1 cellular context compared by ENCODE assay signal in the genomic region with DNA sequence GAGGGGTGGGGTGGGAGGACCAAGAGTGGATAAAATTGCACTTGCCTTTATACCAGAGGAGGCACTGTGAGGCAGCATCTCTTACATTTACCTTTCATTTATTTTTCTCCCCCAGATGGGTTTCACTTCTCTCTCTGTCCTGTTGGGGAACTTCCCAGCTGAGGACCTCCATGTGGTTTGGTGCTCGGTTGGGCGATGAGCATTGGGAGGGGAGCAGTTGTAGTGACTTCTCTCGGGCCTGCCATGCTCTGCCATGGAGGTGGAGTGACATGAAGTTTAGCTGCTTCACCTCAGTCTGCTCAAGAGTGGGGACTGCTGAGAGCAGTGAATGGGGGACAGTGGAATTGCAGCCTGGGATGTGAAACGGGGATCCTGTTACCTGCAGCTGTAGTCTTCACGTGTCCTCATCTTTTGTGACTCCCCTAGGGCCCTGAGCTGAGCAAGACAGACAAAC.
TF ChIP-seq lines count a peak whose summit lies in the region.

No MANE protein-coding gene starts in this region.

TF ChIP-seq in GM12878, 131 proteins besides CTCF, POLR2A, EP300 and RAD21 (continues in another document):
- TF ChIP-seq MEF2B (IDR thresholded peaks at IDR 0.05; ENCODE audit: partially characterized antibody, poor library complexity, severe bottlenecking) (no peak), FOXM1 (IDR thresholded peaks at IDR 0.05; ENCODE audit: low read depth, low read length) (0 out of 2 replicates have a peak, but pooled peaks have one; percentile 14), TCF3 (IDR thresholded peaks at IDR 0.05; ENCODE audit: borderline replicate concordance, insufficient read depth, low read depth, low read length) (0 out of 2 replicates have a peak, but pooled peaks have one; percentile 26), CREM (IDR thresholded peaks at IDR 0.05; ENCODE audit: low read depth) (peak; percentile 55), E2F8 (IDR thresholded peaks at IDR 0.05; ENCODE audit: low read depth, partially characterized antibody) (no peak), GATAD2B (conservative IDR thresholded peaks at IDR 0.05; ENCODE audit: low read depth) (peak; percentile 53; the same call in 1 of the 2 replicates), IRF4 (IDR thresholded peaks at IDR 0.05; ENCODE audit: low read depth, low read length) (peak; percentile 84), RBBP5 (conservative IDR thresholded peaks at IDR 0.05) (no peak), GABPA (IDR thresholded peaks at IDR 0.05; ENCODE audit: low read depth) (no peak), MXI1 (IDR thresholded peaks at IDR 0.05; ENCODE audit: low read depth, low read length) (peak; percentile 67), MYC (IDR thresholded peaks at IDR 0.05; ENCODE audit: insufficient read depth, insufficient read length, insufficient replicate concordance, low read length, severe bottlenecking) (no peak), FOS (IDR thresholded peaks at IDR 0.05; ENCODE audit: borderline replicate concordance, extremely low read depth, insufficient read length) (no peak), MTA3 (IDR thresholded peaks at IDR 0.05; ENCODE audit: borderline replicate concordance, low read length) (no peak), RB1 (IDR thresholded peaks at IDR 0.05; ENCODE audit: borderline replicate concordance) (no peak), KDM1A (IDR thresholded peaks at IDR 0.05; ENCODE audit: borderline replicate concordance) (no peak), POLR2AphosphoS5 (IDR thresholded peaks at IDR 0.05; ENCODE audit: low read length) (no peak), SMAD1 (IDR thresholded peaks at IDR 0.05; ENCODE audit: low read depth, partially characterized antibody) (no peak), PML (IDR thresholded peaks at IDR 0.05; ENCODE audit: low read length) (no peak), HSF1 (IDR thresholded peaks at IDR 0.05; ENCODE audit: low read depth, low read length) (no peak), BACH1 (IDR thresholded peaks at IDR 0.05; ENCODE audit: borderline replicate concordance) (peak; percentile 56; the same call in 1 of the 2 replicates), ATF2 (IDR thresholded peaks at IDR 0.05; ENCODE audit: low read length) (no peak), TCF7 (IDR thresholded peaks at IDR 0.05; ENCODE audit: borderline replicate concordance) (no peak), SPI1 (IDR thresholded peaks at IDR 0.05; ENCODE audit: borderline replicate concordance, insufficient read depth, low read depth, low read length) (peak; percentile 98), EGR1 (IDR thresholded peaks at IDR 0.05; ENCODE audit: borderline replicate concordance in 1 of 2, low read depth in 2 of 2, low read length in 2 of 2) (no peak), ZNF207 (IDR thresholded peaks at IDR 0.05; ENCODE audit: borderline replicate concordance) (no peak), SP1 (IDR thresholded peaks at IDR 0.05; ENCODE audit: low read depth, low read length) (no peak), RELB (IDR thresholded peaks at IDR 0.05; ENCODE audit: low read depth) (peak; percentile 83), YY1 (IDR thresholded peaks at IDR 0.05; ENCODE audit: low read depth, low read length) (peak; percentile 60), ASH2L (IDR thresholded peaks at IDR 0.05; ENCODE audit: borderline replicate concordance, low read depth) (no peak), NFYA (IDR thresholded peaks at IDR 0.05; ENCODE audit: borderline replicate concordance, low read depth, low read length) (no peak), ATF7 (IDR thresholded peaks at IDR 0.05; ENCODE audit: low read depth) (peak; percentile 41; the same call in 1 of the 2 replicates), MYB (IDR thresholded peaks at IDR 0.05; ENCODE audit: borderline replicate concordance, low read depth, low read length) (no peak), NBN (IDR thresholded peaks at IDR 0.05) (no peak; the same call in 1 of the 2 replicates), ZNF384 (IDR thresholded peaks at IDR 0.05; ENCODE audit: borderline replicate concordance, low read depth, low read length) (no peak), NR2C1 (IDR thresholded peaks at IDR 0.05) (no peak)
- TF ChIP-seq, protein P1, sequence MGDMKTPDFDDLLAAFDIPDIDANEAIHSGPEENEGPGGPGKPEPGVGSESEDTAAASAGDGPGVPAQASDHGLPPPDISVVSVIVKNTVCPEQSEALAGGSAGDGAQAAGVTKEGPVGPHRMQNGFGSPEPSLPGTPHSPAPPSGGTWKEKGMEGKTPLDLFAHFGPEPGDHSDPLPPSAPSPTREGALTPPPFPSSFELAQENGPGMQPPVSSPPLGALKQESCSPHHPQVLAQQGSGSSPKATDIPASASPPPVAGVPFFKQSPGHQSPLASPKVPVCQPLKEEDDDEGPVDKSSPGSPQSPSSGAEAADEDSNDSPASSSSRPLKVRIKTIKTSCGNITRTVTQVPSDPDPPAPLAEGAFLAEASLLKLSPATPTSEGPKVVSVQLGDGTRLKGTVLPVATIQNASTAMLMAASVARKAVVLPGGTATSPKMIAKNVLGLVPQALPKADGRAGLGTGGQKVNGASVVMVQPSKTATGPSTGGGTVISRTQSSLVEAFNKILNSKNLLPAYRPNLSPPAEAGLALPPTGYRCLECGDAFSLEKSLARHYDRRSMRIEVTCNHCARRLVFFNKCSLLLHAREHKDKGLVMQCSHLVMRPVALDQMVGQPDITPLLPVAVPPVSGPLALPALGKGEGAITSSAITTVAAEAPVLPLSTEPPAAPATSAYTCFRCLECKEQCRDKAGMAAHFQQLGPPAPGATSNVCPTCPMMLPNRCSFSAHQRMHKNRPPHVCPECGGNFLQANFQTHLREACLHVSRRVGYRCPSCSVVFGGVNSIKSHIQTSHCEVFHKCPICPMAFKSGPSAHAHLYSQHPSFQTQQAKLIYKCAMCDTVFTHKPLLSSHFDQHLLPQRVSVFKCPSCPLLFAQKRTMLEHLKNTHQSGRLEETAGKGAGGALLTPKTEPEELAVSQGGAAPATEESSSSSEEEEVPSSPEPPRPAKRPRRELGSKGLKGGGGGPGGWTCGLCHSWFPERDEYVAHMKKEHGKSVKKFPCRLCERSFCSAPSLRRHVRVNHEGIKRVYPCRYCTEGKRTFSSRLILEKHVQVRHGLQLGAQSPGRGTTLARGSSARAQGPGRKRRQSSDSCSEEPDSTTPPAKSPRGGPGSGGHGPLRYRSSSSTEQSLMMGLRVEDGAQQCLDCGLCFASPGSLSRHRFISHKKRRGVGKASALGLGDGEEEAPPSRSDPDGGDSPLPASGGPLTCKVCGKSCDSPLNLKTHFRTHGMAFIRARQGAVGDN (IDR thresholded peaks at IDR 0.05): peak; percentile 84
- TF ChIP-seq, protein P2, sequence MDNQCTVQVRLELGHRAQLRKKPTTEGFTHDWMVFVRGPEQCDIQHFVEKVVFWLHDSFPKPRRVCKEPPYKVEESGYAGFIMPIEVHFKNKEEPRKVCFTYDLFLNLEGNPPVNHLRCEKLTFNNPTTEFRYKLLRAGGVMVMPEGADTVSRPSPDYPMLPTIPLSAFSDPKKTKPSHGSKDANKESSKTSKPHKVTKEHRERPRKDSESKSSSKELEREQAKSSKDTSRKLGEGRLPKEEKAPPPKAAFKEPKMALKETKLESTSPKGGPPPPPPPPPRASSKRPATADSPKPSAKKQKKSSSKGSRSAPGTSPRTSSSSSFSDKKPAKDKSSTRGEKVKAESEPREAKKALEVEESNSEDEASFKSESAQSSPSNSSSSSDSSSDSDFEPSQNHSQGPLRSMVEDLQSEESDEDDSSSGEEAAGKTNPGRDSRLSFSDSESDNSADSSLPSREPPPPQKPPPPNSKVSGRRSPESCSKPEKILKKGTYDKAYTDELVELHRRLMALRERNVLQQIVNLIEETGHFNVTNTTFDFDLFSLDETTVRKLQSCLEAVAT (IDR thresholded peaks at IDR 0.05): peak; percentile 42; the same call in 1 of the 2 replicates
- TF ChIP-seq, protein P3, sequence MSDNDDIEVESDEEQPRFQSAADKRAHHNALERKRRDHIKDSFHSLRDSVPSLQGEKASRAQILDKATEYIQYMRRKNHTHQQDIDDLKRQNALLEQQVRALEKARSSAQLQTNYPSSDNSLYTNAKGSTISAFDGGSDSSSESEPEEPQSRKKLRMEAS (IDR thresholded peaks at IDR 0.05; ENCODE audit: low read depth, low read length): peak; percentile 83
- TF ChIP-seq, protein P4, sequence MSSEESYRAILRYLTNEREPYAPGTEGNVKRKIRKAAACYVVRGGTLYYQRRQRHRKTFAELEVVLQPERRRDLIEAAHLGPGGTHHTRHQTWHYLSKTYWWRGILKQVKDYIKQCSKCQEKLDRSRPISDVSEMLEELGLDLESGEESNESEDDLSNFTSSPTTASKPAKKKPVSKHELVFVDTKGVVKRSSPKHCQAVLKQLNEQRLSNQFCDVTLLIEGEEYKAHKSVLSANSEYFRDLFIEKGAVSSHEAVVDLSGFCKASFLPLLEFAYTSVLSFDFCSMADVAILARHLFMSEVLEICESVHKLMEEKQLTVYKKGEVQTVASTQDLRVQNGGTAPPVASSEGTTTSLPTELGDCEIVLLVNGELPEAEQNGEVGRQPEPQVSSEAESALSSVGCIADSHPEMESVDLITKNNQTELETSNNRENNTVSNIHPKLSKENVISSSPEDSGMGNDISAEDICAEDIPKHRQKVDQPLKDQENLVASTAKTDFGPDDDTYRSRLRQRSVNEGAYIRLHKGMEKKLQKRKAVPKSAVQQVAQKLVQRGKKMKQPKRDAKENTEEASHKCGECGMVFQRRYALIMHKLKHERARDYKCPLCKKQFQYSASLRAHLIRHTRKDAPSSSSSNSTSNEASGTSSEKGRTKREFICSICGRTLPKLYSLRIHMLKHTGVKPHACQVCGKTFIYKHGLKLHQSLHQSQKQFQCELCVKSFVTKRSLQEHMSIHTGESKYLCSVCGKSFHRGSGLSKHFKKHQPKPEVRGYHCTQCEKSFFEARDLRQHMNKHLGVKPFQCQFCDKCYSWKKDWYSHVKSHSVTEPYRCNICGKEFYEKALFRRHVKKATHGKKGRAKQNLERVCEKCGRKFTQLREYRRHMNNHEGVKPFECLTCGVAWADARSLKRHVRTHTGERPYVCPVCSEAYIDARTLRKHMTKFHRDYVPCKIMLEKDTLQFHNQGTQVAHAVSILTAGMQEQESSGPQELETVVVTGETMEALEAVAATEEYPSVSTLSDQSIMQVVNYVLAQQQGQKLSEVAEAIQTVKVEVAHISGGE (CRISPR knock-in tag; IDR thresholded peaks at IDR 0.05): no peak
- TF ChIP-seq, protein P5, sequence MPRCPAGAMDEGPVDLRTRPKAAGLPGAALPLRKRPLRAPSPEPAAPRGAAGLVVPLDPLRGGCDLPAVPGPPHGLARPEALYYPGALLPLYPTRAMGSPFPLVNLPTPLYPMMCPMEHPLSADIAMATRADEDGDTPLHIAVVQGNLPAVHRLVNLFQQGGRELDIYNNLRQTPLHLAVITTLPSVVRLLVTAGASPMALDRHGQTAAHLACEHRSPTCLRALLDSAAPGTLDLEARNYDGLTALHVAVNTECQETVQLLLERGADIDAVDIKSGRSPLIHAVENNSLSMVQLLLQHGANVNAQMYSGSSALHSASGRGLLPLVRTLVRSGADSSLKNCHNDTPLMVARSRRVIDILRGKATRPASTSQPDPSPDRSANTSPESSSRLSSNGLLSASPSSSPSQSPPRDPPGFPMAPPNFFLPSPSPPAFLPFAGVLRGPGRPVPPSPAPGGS (IDR thresholded peaks at IDR 0.05; ENCODE audit: borderline replicate concordance, insufficient read depth, low read depth, low read length, poor library complexity, severe bottlenecking): peak; percentile 35
